ENCODE assay signal across 10 cellular contexts in the genomic region with DNA sequence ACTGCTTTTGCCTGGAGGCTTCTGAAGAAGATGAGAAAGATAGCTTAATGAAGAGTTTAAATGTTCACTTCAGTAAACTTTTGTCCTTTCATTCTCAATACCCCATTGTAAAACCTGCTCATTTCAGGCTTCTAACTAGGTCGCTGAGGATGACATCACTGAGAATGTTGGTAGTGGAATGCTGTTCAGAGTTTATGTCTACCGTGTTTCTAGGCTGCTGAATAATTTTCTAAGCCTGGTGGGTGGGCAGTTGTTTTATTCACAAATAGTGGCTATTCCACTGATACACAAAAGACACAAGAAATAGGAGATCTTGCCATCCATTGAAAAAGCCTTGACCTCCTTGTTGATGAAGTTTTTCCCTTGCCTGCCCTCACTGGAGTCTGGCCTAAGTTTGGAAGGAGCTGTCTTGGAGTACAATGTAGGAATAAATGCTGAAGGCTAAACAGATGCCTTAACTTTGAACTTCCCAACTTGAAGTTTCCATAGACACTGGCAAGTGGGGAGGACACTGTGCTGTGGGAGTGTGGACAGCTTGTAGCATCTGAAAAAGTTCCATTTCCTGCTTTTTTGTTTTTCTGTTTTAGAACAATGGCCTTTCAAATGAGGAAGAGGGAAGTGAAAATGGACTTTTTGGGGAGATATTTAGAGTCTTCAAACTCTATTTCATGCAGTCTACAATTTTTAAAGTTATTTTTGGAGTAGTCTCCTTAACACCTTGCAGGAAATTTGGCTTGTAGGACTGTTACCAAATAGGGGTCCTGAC. TPM values are rescaled to one million over a fixed set of nuclear protein-coding genes. Genes with fewer than 3 reads are reported as not detected.
A peak's percentile ranks its signal among the peaks of the same experiment; 100 is the strongest.
DNase-seq lines count a peak whose midpoint lies in the region; ATAC-seq and TF ChIP-seq lines count a peak whose summit lies in the region.
"Had no signal": no experiment of that assay in that cellular context is flagged by ENCODE, and none has a peak within 500 bp of the region (broad histone marks: within the 10 kb centered on the region; RNA-seq: fewer than 3 reads in every experiment).

No MANE protein-coding gene starts in this region.

- H3K4me3 ChIP-seq in adrenal gland = no peak overlapping the region

- H3K36me3 ChIP-seq in adrenal gland (replicated peaks in 1 of 2) = peaks cover 0 to 2% of the 10 kb centered on the region in 2 donors

- peak overlapping the region in 3 of 5 donors; percentile 6 to 31 (median 15) for H3K27ac ChIP-seq in adrenal gland

- 44 to 71% (median 49%) methylated on average over 2 of the region's 2 CpGs for WGBS in adrenal gland, 4 donors

- intact Hi-C loops in adrenal gland (cut with DNase I) = no loop called here

- H3K9me3 ChIP-seq in adrenal gland (replicated peaks in 1 of 3) = no peaks in the 10 kb centered on the region

- TF ChIP-seq POLR2A in adrenal gland (IDR thresholded peaks at IDR 0.05) = no peak

- no peaks in the 10 kb centered on the region for H3K27me3 ChIP-seq in adrenal gland

- H3K4me1 ChIP-seq in adrenal gland (replicated peaks in 1 of 2) = peaks cover 14 to 18% of the 10 kb centered on the region in 2 donors

- TF ChIP-seq CTCF in adrenal gland (IDR thresholded peaks at IDR 0.05) = no peak

- DNase-seq in Ammon's horn (ENCODE audit: low spot score) (peak; percentile 41), adrenal gland (peak in 1 of 7 donors; percentile 8), NCI-H69 (lab: John Stamatoyannopoulos, UW) (no peak), H4 (ENCODE audit: low spot score) (no peak), ureter (ENCODE audit: low spot score) (no peak)
- DNase-seq: NCI-H2171 treated with DMSO at 0.1 percent for 48 hours, T-cell had no signal

- ATAC-seq in GM18870 (IDR thresholded peaks at IDR 0.05; ENCODE audit: unreplicated experiment) (peak; percentile 47), HG02852 (IDR thresholded peaks at IDR 0.05; ENCODE audit: unreplicated experiment) (peak; percentile 64), HG03097 (IDR thresholded peaks at IDR 0.05; ENCODE audit: low FRiP score, unreplicated experiment) (no peak)
- ATAC-seq: T-cell had no signal

RNA-seq across cellular contexts. Expression of a gene that starts 59.2 kb away (rescaled TPM):
- total RNA-seq in adrenal gland = 10 to 100 TPM; 19.0 to 89.8 (median 44.9) TPM
- polyA plus RNA-seq in adrenal gland = 10 to 100 TPM in 2 of 3 donors, 1 to 10 TPM in 1; 5.5 to 59.8 (median 12.5) TPM
- total RNA-seq in H4 (2014; rRNA removed; shearing (Covaris generic)) = 31.7 and 60.7 TPM in 2 replicates
- total RNA-seq in ureter = 93.6 TPM
